In genomic region chr6:56517155-56517745, GRCh38 we compare ENCODE assay signal across 14 cellular contexts.
DNase-seq lines count a peak whose midpoint lies in the region; ATAC-seq and TF ChIP-seq lines count a peak whose summit lies in the region.
"Had no signal": no experiment of that assay in that cellular context is flagged by ENCODE, and none has a peak within 500 bp of the region (broad histone marks: within the 10 kb centered on the region; RNA-seq: fewer than 3 reads in every experiment).

No MANE protein-coding gene starts in this region.

- H3K36me3 ChIP-seq in right atrium auricular region (peaks cover 23% of the 10 kb centered on the region), WERI-Rb-1 (peaks cover 51% of the 10 kb centered on the region), hepatocyte (replicated peaks; ENCODE audit: insufficient read depth, low read depth) (no peaks in the 10 kb centered on the region), uterus (no peaks in the 10 kb centered on the region)
- H3K36me3 ChIP-seq: ovary had no signal

- no peak overlapping the region for H3K4me2 ChIP-seq in hepatocyte

- WGBS in hepatocyte (ENCODE audit: low lambda C conversion rate, missing lambda C conversion rate), result 50% methylated on average over 5 of the region's 5 CpGs

- no peaks in the 10 kb centered on the region for H4K20me1 ChIP-seq in hepatocyte (ENCODE audit: insufficient read depth, poor library complexity, severe bottlenecking)

- intact Hi-C loops in Right ventricle myocardium superior (cut with DNase I) (no loop called here), uterus (cut with DNase I; ENCODE audit: low total_unique reads) (no loop called here)

- no peaks in the 10 kb centered on the region for H3K9me2 ChIP-seq in hepatocyte (replicated peaks; ENCODE audit: insufficient read depth)

- DNase-seq in Right ventricle myocardium superior (no peak), right atrium auricular region (ENCODE audit: low spot score) (no peak), WERI-Rb-1 (no peak), hepatocyte (ENCODE audit: low spot score) (no peak), uterus (no peak), RPMI8226 (no peak), NCI-H446 (lab: John Stamatoyannopoulos, UW) (no peak), GM10266 (ENCODE audit: extremely low spot score) (no peak)
- DNase-seq: lower lobe of right lung; NCI-H1694 treated with DMSO at 0.1 percent for 48 hours; ovary; stimulated activated CD4-positive, alpha-beta T cell treated with anti-CD3 and anti-CD28 coated beads, Interleukin-2, amount 100 ng/mL, for 48 hours had no signal

- H3K27ac ChIP-seq in right atrium auricular region, result peak overlapping the region in 1 of 2 donors; percentile 6
- H3K27ac ChIP-seq in WERI-Rb-1, result peak overlapping the region; percentile 1; the same call in 1 of the 2 replicates
- H3K27ac ChIP-seq in hepatocyte, result peak overlapping the region; percentile 42
- H3K27ac ChIP-seq in uterus, result peak overlapping the region; percentile 54 to 100
- H3K27ac ChIP-seq: lower lobe of right lung, ovary, RWPE1 had no signal

- H3K79me2 ChIP-seq in hepatocyte, result peaks cover 20% of the 10 kb centered on the region

- ATAC-seq in Right ventricle myocardium superior (ENCODE audit: poor library complexity), result peak; percentile 40
- ATAC-seq: lower lobe of right lung, WTC11 had no signal

- no peaks in the 10 kb centered on the region for H3K9me3 ChIP-seq in right atrium auricular region
- no peaks in the 10 kb centered on the region for H3K9me3 ChIP-seq in WERI-Rb-1 (ENCODE audit: severe bottlenecking)
- H3K9me3 ChIP-seq in hepatocyte (ENCODE audit: low read depth), result no peaks in the 10 kb centered on the region
- H3K9me3 ChIP-seq in uterus, result no peaks in the 10 kb centered on the region
- H3K9me3 ChIP-seq: lower lobe of right lung, ovary had no signal

- H2AFZ ChIP-seq in hepatocyte, result no peak overlapping the region

- H3K4me1 ChIP-seq in right atrium auricular region, result peaks cover 0 to 41% of the 10 kb centered on the region in 2 donors
- H3K4me1 ChIP-seq in hepatocyte (ENCODE audit: insufficient read depth), result peaks cover 28% of the 10 kb centered on the region
- peaks cover 5 to 23% of the 10 kb centered on the region in 2 donors for H3K4me1 ChIP-seq in uterus

- TF ChIP-seq CTCF in right atrium auricular region (IDR thresholded peaks at IDR 0.05), result no peak
- TF ChIP-seq CTCF in WERI-Rb-1 (IDR thresholded peaks at IDR 0.05; ENCODE audit: low read depth, low read length), result no peak
- no peak for TF ChIP-seq CTCF in hepatocyte (IDR thresholded peaks at IDR 0.05; ENCODE audit: poor library complexity)
- no peak for TF ChIP-seq CTCF in uterus (IDR thresholded peaks at IDR 0.05)
- TF ChIP-seq CTCF in GM10266 (IDR thresholded peaks at IDR 0.05; ENCODE audit: control insufficient read depth, insufficient read depth, low read depth, missing control alignments), result no peak

- no peak for TF ChIP-seq POLR2A in uterus (IDR thresholded peaks at IDR 0.05)

- H3K4me3 ChIP-seq in right atrium auricular region (no peak overlapping the region), WERI-Rb-1 (ENCODE audit: low read depth, low read length) (no peak overlapping the region), hepatocyte (no peak overlapping the region), uterus (no peak overlapping the region)
- H3K4me3 ChIP-seq: lower lobe of right lung, ovary had no signal

- H3K27me3 ChIP-seq in right atrium auricular region (no peaks in the 10 kb centered on the region), WERI-Rb-1 (ENCODE audit: insufficient read depth, low read depth, severe bottlenecking) (no peaks in the 10 kb centered on the region), hepatocyte (no peaks in the 10 kb centered on the region), uterus (no peaks in the 10 kb centered on the region)
- H3K27me3 ChIP-seq: ovary had no signal
